Comparison of ENCODE assay signal across 8 cellular contexts in the genomic region with DNA sequence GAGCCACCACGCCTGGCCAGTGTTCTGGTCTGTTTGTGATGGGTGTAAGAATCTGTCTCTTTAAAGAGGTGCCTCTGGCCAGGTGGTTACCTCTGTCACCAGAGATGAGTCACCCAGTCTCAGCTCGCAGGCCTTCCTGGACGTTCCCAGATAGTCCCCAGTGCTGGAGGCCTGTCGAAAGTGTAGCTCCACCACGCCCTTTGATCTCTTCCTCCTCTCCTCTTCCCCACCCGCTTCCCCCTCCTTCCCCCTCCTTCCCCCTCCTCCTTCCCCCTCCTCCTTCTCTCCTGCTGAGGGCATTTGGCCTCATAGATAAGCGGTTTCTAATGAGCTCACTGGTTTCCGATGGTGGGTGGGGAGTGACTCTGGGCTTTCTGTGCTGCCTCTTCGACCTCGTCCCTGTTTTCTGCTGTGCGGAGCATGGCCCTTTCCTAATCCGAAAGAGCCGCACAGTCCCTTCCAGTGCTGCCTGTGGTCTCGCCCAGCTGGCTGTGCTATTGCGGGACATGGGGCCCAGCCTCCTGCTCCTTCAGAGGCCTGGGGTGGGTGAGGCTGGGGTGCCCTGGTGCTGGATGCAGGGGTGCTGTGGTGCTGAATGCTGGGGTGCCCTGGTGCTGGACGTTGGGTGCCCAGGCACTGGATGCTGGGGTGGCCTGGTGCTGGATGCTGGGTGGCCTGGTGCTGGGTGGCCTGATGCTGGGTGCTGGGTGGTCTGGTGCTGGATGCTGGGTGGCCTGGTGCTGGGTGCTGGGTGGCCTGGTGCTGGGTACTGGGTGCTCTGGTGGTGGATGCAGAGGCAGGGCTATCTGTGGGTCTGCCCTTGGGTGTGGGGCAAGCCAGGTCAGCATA. TPM values are rescaled to one million over a fixed set of nuclear protein-coding genes. Genes with fewer than 3 reads are reported as not detected.
DNase-seq lines count a peak whose midpoint lies in the region; ATAC-seq lines count a peak whose summit lies in the region.

No MANE protein-coding gene starts in this region.

- DNase-seq in Daoy (ENCODE audit: low read depth): peak; percentile 56
- DNase-seq in M059J (ENCODE audit: low read depth): peak; percentile 51
- DNase-seq in activated naive CD8-positive, alpha-beta T cell treated with anti-CD3 and anti-CD28 coated beads, Interleukin-2, amount 10 ng/mL, durations not matched to agents 7 days and 5 days: no peak
- DNase-seq in left lobe of liver (ENCODE audit: low spot score): no peak
- no peak for DNase-seq in NCI-H1092 (lab: John Stamatoyannopoulos, UW)

- peak overlapping the region; percentile 60 for H3K27ac Mint-ChIP-seq in activated naive CD8-positive, alpha-beta T cell treated with anti-CD3 and anti-CD28 coated beads, Interleukin-2, amount 10 ng/mL, durations not matched to agents 7 days and 5 days

- H3K4me3 Mint-ChIP-seq in activated naive CD8-positive, alpha-beta T cell treated with anti-CD3 and anti-CD28 coated beads, Interleukin-2, amount 10 ng/mL, durations not matched to agents 7 days and 5 days: peak overlapping the region; percentile 48

- H3K27me3 Mint-ChIP-seq in activated naive CD8-positive, alpha-beta T cell treated with anti-CD3 and anti-CD28 coated beads, Interleukin-2, amount 10 ng/mL, durations not matched to agents 7 days and 5 days: no peaks in the 10 kb centered on the region

- no peaks in the 10 kb centered on the region for H3K9me3 Mint-ChIP-seq in activated naive CD8-positive, alpha-beta T cell treated with anti-CD3 and anti-CD28 coated beads, Interleukin-2, amount 10 ng/mL, durations not matched to agents 7 days and 5 days

- POLR2A ChIA-PET in activated naive CD8-positive, alpha-beta T cell treated with anti-CD3 and anti-CD28 coated beads, Interleukin-2, amount 10 ng/mL, durations not matched to agents 7 days and 5 days (lab: Charles Lee): interaction anchor here (0.6 to 1.0 kb wide), 2 partner anchors 8 to 131 kb away, joined by 3 to 4 read pairs; no protein-coding TSS in a partner anchor

- H3K36me3 Mint-ChIP-seq in activated naive CD8-positive, alpha-beta T cell treated with anti-CD3 and anti-CD28 coated beads, Interleukin-2, amount 10 ng/mL, durations not matched to agents 7 days and 5 days: peaks cover 8% of the 10 kb centered on the region

- H3K4me1 Mint-ChIP-seq in activated naive CD8-positive, alpha-beta T cell treated with anti-CD3 and anti-CD28 coated beads, Interleukin-2, amount 10 ng/mL, durations not matched to agents 7 days and 5 days: peaks cover 45% of the 10 kb centered on the region

- ATAC-seq in activated naive CD8-positive, alpha-beta T cell treated with anti-CD3 and anti-CD28 coated beads, Interleukin-2, amount 10 ng/mL, durations not matched to agents 7 days and 5 days (ENCODE audit: low read depth): peak; percentile 37
- ATAC-seq in left lobe of liver: peak; percentile 30
- ATAC-seq in GM19035 (IDR thresholded peaks at IDR 0.05; ENCODE audit: unreplicated experiment): no peak
- ATAC-seq in HG03565 (IDR thresholded peaks at IDR 0.05; ENCODE audit: unreplicated experiment): no peak
- ATAC-seq in GM18870 (IDR thresholded peaks at IDR 0.05; ENCODE audit: unreplicated experiment): no peak

RNA-seq across cellular contexts. Expression of gene AGPAT3, which starts 19.2 kb away (rescaled TPM):
- total RNA-seq in Daoy (2014; rRNA removed; shearing (Covaris generic)): 39.3 and 43.3 TPM in 2 replicates
- total RNA-seq in M059J (2014; rRNA removed; shearing (Covaris generic)): 27.8 and 59.8 TPM in 2 replicates
- 10 to 100 TPM; 75.4 to 76.3 TPM for total RNA-seq in activated naive CD8-positive, alpha-beta T cell treated with anti-CD3 and anti-CD28 coated beads, Interleukin-2, amount 10 ng/mL, durations not matched to agents 7 days and 5 days
- 127 TPM for total RNA-seq in left lobe of liver

Comparison
In these comparisons a context has a peak if more than half of its experiments do, and no peak if none do; other contexts are left out.
1. DNase-seq: peak in Daoy (single experiment) and M059J (single experiment); none in activated naive CD8-positive, alpha-beta T cell treated with anti-CD3 and anti-CD28 coated beads, Interleukin-2, amount 10 ng/mL, durations not matched to agents 7 days and 5 days (single experiment), left lobe of liver (single experiment) and NCI-H1092 (single experiment).
2. ATAC-seq: peak in activated naive CD8-positive, alpha-beta T cell treated with anti-CD3 and anti-CD28 coated beads, Interleukin-2, amount 10 ng/mL, durations not matched to agents 7 days and 5 days (single experiment) and left lobe of liver (single experiment); none in GM19035 (single experiment), HG03565 (single experiment) and GM18870 (single experiment).